ENCODE assay signal across 8 cellular contexts in genomic region chr22:22884010-22884887, GRCh38. TPM values are rescaled to one million over a fixed set of nuclear protein-coding genes. Genes with fewer than 3 reads are reported as not detected.
DNase-seq lines count a peak whose midpoint lies in the region; ATAC-seq and TF ChIP-seq lines count a peak whose summit lies in the region.

No MANE protein-coding gene starts in this region.

- CTCF ChIA-PET in GM10248 (lab: Yijun Ruan, JAX) (interaction anchor here (0.7 to 11.1 kb wide), 63 partner anchors 10 to 561 kb away, joined by 3 to 211 read pairs (median 5); no protein-coding TSS in a partner anchor), PC-9 (lab: Charles Lee) (no interaction called here)

- H3K4me1 ChIP-seq in PC-9 (replicated peaks; ENCODE audit: insufficient read depth), result no peaks in the 10 kb centered on the region
- H3K4me1 ChIP-seq in upper lobe of right lung, result no peaks in the 10 kb centered on the region

- TF ChIP-seq EP300 in neural cell (conservative IDR thresholded peaks at IDR 0.05; ENCODE audit: poor library complexity, severe bottlenecking), result no peak

- ATAC-seq in upper lobe of right lung, result peak; percentile 80
- no peak for ATAC-seq in HG02798 (IDR thresholded peaks at IDR 0.05; ENCODE audit: poor library complexity, unreplicated experiment)

- H3K79me2 ChIP-seq in PC-9 (ENCODE audit: low read depth) (no peaks in the 10 kb centered on the region), neural cell (replicated peaks; ENCODE audit: insufficient read depth, low read length) (no peaks in the 10 kb centered on the region)

- H3K27ac ChIP-seq in PC-9, result no peak overlapping the region
- H3K27ac ChIP-seq in neural cell (ENCODE audit: low read length), result no peak overlapping the region
- no peak overlapping the region for H3K27ac ChIP-seq in upper lobe of right lung

- DNase-seq in GM10248 (ENCODE audit: extremely low spot score) (peak; percentile 77), HT-29 (ENCODE audit: low spot score) (peak; percentile 57), PC-9 (peak in 1 of 2 experiments; percentile 19), activated T-cell treated with anti-CD3 and anti-CD28 coated beads for 48 hours (ENCODE audit: low read depth) (peak; percentile 46), fibroblast of mammary gland (ENCODE audit: low read depth) (peak; percentile 70), upper lobe of right lung (no peak)

- TF ChIP-seq CTCF in GM10248 (IDR thresholded peaks at IDR 0.05; ENCODE audit: control extremely low read depth, extremely low read depth, low read depth, missing control alignments), result peak; percentile 85
- TF ChIP-seq CTCF in PC-9 (conservative IDR thresholded peaks at IDR 0.05), result peak; percentile 63
- peak; percentile 82 for TF ChIP-seq CTCF in fibroblast of mammary gland (conservative IDR thresholded peaks at IDR 0.05; ENCODE audit: control insufficient read depth, insufficient read depth, low read depth, low read length)
- peak; percentile 38 for TF ChIP-seq CTCF in neural cell (IDR thresholded peaks at IDR 0.05; ENCODE audit: poor library complexity, severe bottlenecking)
- peak; percentile 60 for TF ChIP-seq CTCF in upper lobe of right lung (IDR thresholded peaks at IDR 0.05)

- intact Hi-C loops in PC-9 (cut with micrococcal nuclease; ENCODE audit: unreplicated experiment) (no loop called here), upper lobe of right lung (cut with DNase I) (no loop called here)

- H3K4me2 ChIP-seq in PC-9, result no peak overlapping the region
- H3K4me2 ChIP-seq in neural cell (ENCODE audit: low read length), result no peak overlapping the region

- H3K4me3 ChIP-seq in PC-9 (no peak overlapping the region), fibroblast of mammary gland (ENCODE audit: control insufficient read depth, low read depth, low read length) (no peak overlapping the region), neural cell (ENCODE audit: low read length) (no peak overlapping the region), upper lobe of right lung (no peak overlapping the region)

- H3F3A ChIP-seq in PC-9 (ENCODE audit: insufficient read depth, low read depth) (no peaks in the 10 kb centered on the region), neural cell (ENCODE audit: insufficient read depth, low read length, poor library complexity, severe bottlenecking) (no peaks in the 10 kb centered on the region)

- POLR2A ChIA-PET in GM10248 (lab: Yijun Ruan, JAX), result interaction anchor here (0.9 to 2.3 kb wide), 5 partner anchors 18 to 51 kb away, joined by 3 to 9 read pairs (median 4); no protein-coding TSS in a partner anchor
- POLR2A ChIA-PET in PC-9 (lab: Charles Lee; ENCODE audit: unreplicated experiment), result no interaction called here

- H3K9me3 ChIP-seq in PC-9 (ENCODE audit: insufficient read depth, low read depth) (no peaks in the 10 kb centered on the region), neural cell (ENCODE audit: low read length) (no peaks in the 10 kb centered on the region), upper lobe of right lung (no peaks in the 10 kb centered on the region)

- TF ChIP-seq RAD21 in neural cell (conservative IDR thresholded peaks at IDR 0.05), result peak; percentile 53

- no peaks in the 10 kb centered on the region for H3K9me2 ChIP-seq in PC-9 (ENCODE audit: insufficient read depth)
- H3K9me2 ChIP-seq in neural cell (ENCODE audit: insufficient read depth, low read length), result no peaks in the 10 kb centered on the region

- H3K9ac ChIP-seq in neural cell (ENCODE audit: low read length), result no peak overlapping the region

- H4K20me1 ChIP-seq in PC-9 (ENCODE audit: insufficient read depth), result no peaks in the 10 kb centered on the region
- H4K20me1 ChIP-seq in neural cell (ENCODE audit: insufficient read depth), result no peaks in the 10 kb centered on the region

- H3K27me3 ChIP-seq in PC-9 (ENCODE audit: insufficient read depth, low read depth) (peaks cover 64% of the 10 kb centered on the region), neural cell (ENCODE audit: insufficient read depth, low read depth, low read length) (no peaks in the 10 kb centered on the region), upper lobe of right lung (peaks cover 23% of the 10 kb centered on the region)

- no peak overlapping the region for H2AFZ ChIP-seq in PC-9
- H2AFZ ChIP-seq in neural cell (ENCODE audit: low read depth, low read length), result no peak overlapping the region

- BruUV-seq in PC-9 (replicated peaks; lab: Mats Ljungman, UMichigan), result no TSS peak

- no peaks in the 10 kb centered on the region for H3K36me3 ChIP-seq in PC-9 (ENCODE audit: low read depth)
- no peaks in the 10 kb centered on the region for H3K36me3 ChIP-seq in neural cell (ENCODE audit: insufficient read depth, low read length)
- no peaks in the 10 kb centered on the region for H3K36me3 ChIP-seq in upper lobe of right lung

TF ChIP-seq in neural cell, 6 proteins besides CTCF, POLR2A, EP300 and RAD21:
- peak; percentile 28 for TF ChIP-seq SMC3 (conservative IDR thresholded peaks at IDR 0.05; ENCODE audit: poor library complexity)
- TF ChIP-seq MXI1 (conservative IDR thresholded peaks at IDR 0.05; ENCODE audit: poor library complexity, severe bottlenecking), result no peak
- TF ChIP-seq EZH2 (IDR thresholded peaks at IDR 0.05; ENCODE audit: borderline replicate concordance, insufficient read depth, low read length, poor library complexity, severe bottlenecking), result no peak
- no peak for TF ChIP-seq POLR2AphosphoS5 (IDR thresholded peaks at IDR 0.05)
- TF ChIP-seq, protein P1, sequence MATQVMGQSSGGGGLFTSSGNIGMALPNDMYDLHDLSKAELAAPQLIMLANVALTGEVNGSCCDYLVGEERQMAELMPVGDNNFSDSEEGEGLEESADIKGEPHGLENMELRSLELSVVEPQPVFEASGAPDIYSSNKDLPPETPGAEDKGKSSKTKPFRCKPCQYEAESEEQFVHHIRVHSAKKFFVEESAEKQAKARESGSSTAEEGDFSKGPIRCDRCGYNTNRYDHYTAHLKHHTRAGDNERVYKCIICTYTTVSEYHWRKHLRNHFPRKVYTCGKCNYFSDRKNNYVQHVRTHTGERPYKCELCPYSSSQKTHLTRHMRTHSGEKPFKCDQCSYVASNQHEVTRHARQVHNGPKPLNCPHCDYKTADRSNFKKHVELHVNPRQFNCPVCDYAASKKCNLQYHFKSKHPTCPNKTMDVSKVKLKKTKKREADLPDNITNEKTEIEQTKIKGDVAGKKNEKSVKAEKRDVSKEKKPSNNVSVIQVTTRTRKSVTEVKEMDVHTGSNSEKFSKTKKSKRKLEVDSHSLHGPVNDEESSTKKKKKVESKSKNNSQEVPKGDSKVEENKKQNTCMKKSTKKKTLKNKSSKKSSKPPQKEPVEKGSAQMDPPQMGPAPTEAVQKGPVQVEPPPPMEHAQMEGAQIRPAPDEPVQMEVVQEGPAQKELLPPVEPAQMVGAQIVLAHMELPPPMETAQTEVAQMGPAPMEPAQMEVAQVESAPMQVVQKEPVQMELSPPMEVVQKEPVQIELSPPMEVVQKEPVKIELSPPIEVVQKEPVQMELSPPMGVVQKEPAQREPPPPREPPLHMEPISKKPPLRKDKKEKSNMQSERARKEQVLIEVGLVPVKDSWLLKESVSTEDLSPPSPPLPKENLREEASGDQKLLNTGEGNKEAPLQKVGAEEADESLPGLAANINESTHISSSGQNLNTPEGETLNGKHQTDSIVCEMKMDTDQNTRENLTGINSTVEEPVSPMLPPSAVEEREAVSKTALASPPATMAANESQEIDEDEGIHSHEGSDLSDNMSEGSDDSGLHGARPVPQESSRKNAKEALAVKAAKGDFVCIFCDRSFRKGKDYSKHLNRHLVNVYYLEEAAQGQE (IDR thresholded peaks at IDR 0.05; ENCODE audit: borderline replicate concordance), result no peak
- TF ChIP-seq TAF1 (IDR thresholded peaks at IDR 0.05; ENCODE audit: low read depth), result no peak

RNA-seq across cellular contexts. Expression of gene IGLL5, which starts 3.4 kb away (rescaled TPM):
- total RNA-seq in HT-29 (2014; rRNA removed; shearing (Covaris generic)), result not detected in 2 replicates
- total RNA-seq in PC-9 (2021), result not detected in 2 replicates
- polyA plus RNA-seq in neural cell, result 0.19 TPM in 1 of 2 replicates, not detected in the other
- not detected in 2 replicates for polyA minus RNA-seq in neural cell
- 12.3 TPM for total RNA-seq in upper lobe of right lung

Comparison
In these comparisons a context has a peak if more than half of its experiments do, and no peak if none do; other contexts are left out.
1. RNA of gene IGLL5, which starts 3.4 kb away (total RNA-seq): 12.3 TPM in upper lobe of right lung (single experiment); not detected in PC-9 and not detected in HT-29; every median in the first group is over 10 times any median in the second.
2. Peak in every context shown above with its lines, with median percentiles within 50 percentile points of each other: CTCF ChIP-seq.